ENCODE assay signal across 15 cellular contexts in the genomic region with DNA sequence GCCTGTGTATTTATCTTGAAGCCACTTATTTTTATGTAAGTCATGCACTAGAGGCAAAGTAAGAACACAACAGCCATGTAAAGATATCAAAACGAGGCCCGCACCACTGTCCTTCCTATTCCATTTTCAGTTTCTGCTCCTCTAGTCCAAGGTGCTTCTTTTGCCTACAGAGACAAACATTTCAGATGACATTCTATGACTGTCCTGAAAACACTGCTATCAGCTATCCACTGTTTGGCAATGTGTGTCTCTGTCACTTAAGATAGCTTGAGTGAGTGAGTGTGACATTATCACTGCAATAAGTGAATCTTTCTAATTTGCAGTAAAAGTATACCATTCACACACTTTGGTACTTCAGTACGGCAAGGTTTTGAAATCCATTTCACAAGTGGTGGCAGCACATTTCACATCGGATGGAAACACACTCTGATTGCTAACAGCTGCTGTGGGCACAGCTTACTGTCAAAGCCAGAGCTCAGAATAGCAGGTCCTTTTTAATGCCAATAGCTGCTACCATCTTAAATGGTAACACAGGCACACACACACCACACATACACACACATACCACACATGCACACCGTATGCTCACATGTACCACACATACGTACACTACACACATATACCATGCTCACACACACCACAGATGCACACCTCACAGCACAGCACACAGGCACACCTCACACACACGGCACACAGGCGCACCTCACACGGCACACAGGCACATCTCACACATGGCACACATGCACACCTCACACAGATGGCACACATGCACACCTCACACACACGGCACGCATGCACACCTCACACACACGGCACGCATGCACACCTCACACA.
A peak's percentile ranks its signal among the peaks of the same experiment; 100 is the strongest.
DNase-seq lines count a peak whose midpoint lies in the region; ATAC-seq and TF ChIP-seq lines count a peak whose summit lies in the region.
"Had no signal": no experiment of that assay in that cellular context is flagged by ENCODE, and none has a peak within 500 bp of the region (broad histone marks: within the 10 kb centered on the region; RNA-seq: fewer than 3 reads in every experiment).

No MANE protein-coding gene starts in this region.

- no peak for DNase-seq in activated CD4-positive, alpha-beta T cell treated with anti-CD3 and anti-CD28 coated beads for 36 hours
- DNase-seq in activated CD4-positive, alpha-beta T cell treated with anti-CD3 and anti-CD28 coated beads, Interleukin-2, amount 50 U/mL, for 1 hour: no peak
- no peak for DNase-seq in activated CD4-positive, alpha-beta memory T cell treated with anti-CD3 and anti-CD28 coated beads, Interleukin-2, amount 10 ng/mL, durations not matched to agents 7 days and 5 days
- no peak for DNase-seq in heart left ventricle
- DNase-seq in gastrocnemius medialis: peak; percentile 47 to 75
- no peak for DNase-seq in spleen
- no peak for DNase-seq in NCI-H510A treated with DMSO at 0.1 percent for 48 hours (lab: John Stamatoyannopoulos, UW)
- DNase-seq: activated naive CD4-positive, alpha-beta T cell treated with anti-CD3 and anti-CD28 coated beads for 36 hours; NCI-H1048; NCI-H446; testis had no signal

- H3K27me3 Mint-ChIP-seq in activated CD4-positive, alpha-beta T cell treated with anti-CD3 and anti-CD28 coated beads for 36 hours: no peaks in the 10 kb centered on the region
- no peaks in the 10 kb centered on the region for H3K27me3 Mint-ChIP-seq in activated CD4-positive, alpha-beta memory T cell treated with anti-CD3 and anti-CD28 coated beads, Interleukin-2, amount 10 ng/mL, durations not matched to agents 7 days and 5 days

- CTCF ChIA-PET in activated CD4-positive, alpha-beta T cell treated with anti-CD3 and anti-CD28 coated beads for 36 hours (lab: Charles Lee): interaction anchor here (0.6 to 8.2 kb wide), 6 partner anchors 9 to 44 kb away, joined by 3 to 60 read pairs (median 4); no protein-coding TSS in a partner anchor
- CTCF ChIA-PET in activated CD4-positive, alpha-beta memory T cell treated with anti-CD3 and anti-CD28 coated beads, Interleukin-2, amount 10 ng/mL, durations not matched to agents 7 days and 5 days (lab: Charles Lee): interaction anchor here (1.2 to 2.3 kb wide), 4 partner anchors 9 to 43 kb away, joined by 3 to 20 read pairs (median 6); no protein-coding TSS in a partner anchor

- peaks cover 0 to 47% (median 22%) of the 10 kb centered on the region in 12 donors for H3K4me1 ChIP-seq in heart left ventricle
- peaks cover 59 to 67% of the 10 kb centered on the region in 2 donors for H3K4me1 ChIP-seq in gastrocnemius medialis
- peaks cover 0 to 94% (median 22%) of the 10 kb centered on the region in 6 donors for H3K4me1 ChIP-seq in spleen
- H3K4me1 ChIP-seq: A549 had no signal

- H3K4me3 Mint-ChIP-seq in activated CD4-positive, alpha-beta T cell treated with anti-CD3 and anti-CD28 coated beads for 36 hours: peak overlapping the region; percentile 12
- peak overlapping the region; percentile 45 for H3K4me3 Mint-ChIP-seq in activated CD4-positive, alpha-beta memory T cell treated with anti-CD3 and anti-CD28 coated beads, Interleukin-2, amount 10 ng/mL, durations not matched to agents 7 days and 5 days
- H3K4me3 Mint-ChIP-seq: activated naive CD4-positive, alpha-beta T cell treated with anti-CD3 and anti-CD28 coated beads for 36 hours; neural crest cell had no signal

- ATAC-seq in activated CD4-positive, alpha-beta T cell treated with anti-CD3 and anti-CD28 coated beads for 36 hours: peak; percentile 19
- ATAC-seq in heart left ventricle (peak; percentile 61 to 84 (median 64)), gastrocnemius medialis (peak; percentile 90 to 98), HG02884 (IDR thresholded peaks at IDR 0.05; ENCODE audit: unreplicated experiment) (no peak)

- WGBS in heart left ventricle, 4 donors: 69 to 77% (median 74%) methylated on average over 13 of the region's 13 CpGs
- 85 to 88% (median 86%) methylated on average over 13 of the region's 13 CpGs for WGBS in spleen, 5 donors

- in situ Hi-C loops in gastrocnemius medialis (cut with MboI; ENCODE audit: low sequenced_read_pairs in 4 of 4): no loop called here

- POLR2A ChIA-PET in activated CD4-positive, alpha-beta T cell treated with anti-CD3 and anti-CD28 coated beads for 36 hours (lab: Charles Lee): interaction anchor here (0.5 to 2.1 kb wide), 4 partner anchors 16 to 128 kb away, joined by 3 to 8 read pairs (median 4); no protein-coding TSS in a partner anchor
- POLR2A ChIA-PET in activated CD4-positive, alpha-beta memory T cell treated with anti-CD3 and anti-CD28 coated beads, Interleukin-2, amount 10 ng/mL, durations not matched to agents 7 days and 5 days (lab: Charles Lee): interaction anchor here (1.1 to 10.0 kb wide), 9 partner anchors 8 to 48 kb away, joined by 4 to 231 read pairs (median 6); no protein-coding TSS in a partner anchor

- intact Hi-C loops in activated CD4-positive, alpha-beta T cell treated with anti-CD3 and anti-CD28 coated beads for 36 hours (cut with DNase I, micrococcal nuclease): loop anchor here in 1 of 2 experiments (5.0 kb wide), 1 partner anchor 35 kb away; no protein-coding TSS in a partner anchor
- intact Hi-C loops in heart left ventricle (cut with DNase I): no loop called here
- intact Hi-C loops in gastrocnemius medialis (cut with DNase I; ENCODE audit: low total_unique reads): no loop called here
- intact Hi-C loops in spleen (cut with DNase I; ENCODE audit: low total_unique reads): no loop called here

- H3K27me3 ChIP-seq in heart left ventricle: no peaks in the 10 kb centered on the region
- no peaks in the 10 kb centered on the region for H3K27me3 ChIP-seq in gastrocnemius medialis
- no peaks in the 10 kb centered on the region for H3K27me3 ChIP-seq in spleen (replicated peaks in 1 of 7)
- H3K27me3 ChIP-seq: testis had no signal

- H3K27ac Mint-ChIP-seq in activated CD4-positive, alpha-beta T cell treated with anti-CD3 and anti-CD28 coated beads for 36 hours: peak overlapping the region; percentile 74
- H3K27ac Mint-ChIP-seq in activated CD4-positive, alpha-beta memory T cell treated with anti-CD3 and anti-CD28 coated beads, Interleukin-2, amount 10 ng/mL, durations not matched to agents 7 days and 5 days: peak overlapping the region; percentile 86

- TF ChIP-seq POLR2A in heart left ventricle (IDR thresholded peaks at IDR 0.05): no peak
- TF ChIP-seq POLR2A in gastrocnemius medialis (IDR thresholded peaks at IDR 0.05): no peak
- TF ChIP-seq POLR2A in spleen (IDR thresholded peaks at IDR 0.05): no peak

- H3K9me3 Mint-ChIP-seq in activated CD4-positive, alpha-beta T cell treated with anti-CD3 and anti-CD28 coated beads for 36 hours (ENCODE audit: low read depth): no peaks in the 10 kb centered on the region
- H3K9me3 Mint-ChIP-seq in activated CD4-positive, alpha-beta memory T cell treated with anti-CD3 and anti-CD28 coated beads, Interleukin-2, amount 10 ng/mL, durations not matched to agents 7 days and 5 days: no peaks in the 10 kb centered on the region
- H3K9me3 Mint-ChIP-seq: activated naive CD4-positive, alpha-beta T cell treated with anti-CD3 and anti-CD28 coated beads for 36 hours; neural crest cell had no signal

- peaks cover 97% of the 10 kb centered on the region for H3K4me1 Mint-ChIP-seq in activated CD4-positive, alpha-beta T cell treated with anti-CD3 and anti-CD28 coated beads for 36 hours
- H3K4me1 Mint-ChIP-seq in activated CD4-positive, alpha-beta memory T cell treated with anti-CD3 and anti-CD28 coated beads, Interleukin-2, amount 10 ng/mL, durations not matched to agents 7 days and 5 days: peaks cover 92% of the 10 kb centered on the region
- H3K4me1 Mint-ChIP-seq: neural crest cell had no signal

- H3K4me3 ChIP-seq in heart left ventricle: no peak overlapping the region
- H3K4me3 ChIP-seq in gastrocnemius medialis: peak overlapping the region in 1 of 4 donors; percentile 7
- no peak overlapping the region for H3K4me3 ChIP-seq in spleen
- H3K4me3 ChIP-seq: A549, testis had no signal

- H3K36me3 ChIP-seq in heart left ventricle: no peaks in the 10 kb centered on the region
- H3K36me3 ChIP-seq in gastrocnemius medialis: no peaks in the 10 kb centered on the region
- no peaks in the 10 kb centered on the region for H3K36me3 ChIP-seq in spleen

- peaks cover 17% of the 10 kb centered on the region for H3K36me3 Mint-ChIP-seq in activated CD4-positive, alpha-beta T cell treated with anti-CD3 and anti-CD28 coated beads for 36 hours (ENCODE audit: low read depth)
- peaks cover 56% of the 10 kb centered on the region for H3K36me3 Mint-ChIP-seq in activated CD4-positive, alpha-beta memory T cell treated with anti-CD3 and anti-CD28 coated beads, Interleukin-2, amount 10 ng/mL, durations not matched to agents 7 days and 5 days (ENCODE audit: low read depth)

- H3K27ac ChIP-seq in heart left ventricle: peak overlapping the region in 1 of 12 donors; percentile 1
- peak overlapping the region; percentile 62 to 81 (median 72) for H3K27ac ChIP-seq in gastrocnemius medialis
- peak overlapping the region in 2 of 8 donors; percentile 45 to 53 for H3K27ac ChIP-seq in spleen
- H3K27ac ChIP-seq: A549, epithelial cell of prostate, testis had no signal

- TF ChIP-seq CTCF in heart left ventricle (IDR thresholded peaks at IDR 0.05): no peak
- no peak for TF ChIP-seq CTCF in gastrocnemius medialis (IDR thresholded peaks at IDR 0.05 in 4 of 5, conservative IDR thresholded peaks at IDR 0.05 in 1 of 5)
- no peak for TF ChIP-seq CTCF in spleen (IDR thresholded peaks at IDR 0.05 in 8 of 11, conservative IDR thresholded peaks at IDR 0.05 in 3 of 11)

- H3K9me3 ChIP-seq in heart left ventricle (no peaks in the 10 kb centered on the region), gastrocnemius medialis (no peaks in the 10 kb centered on the region), spleen (no peaks in the 10 kb centered on the region)
- H3K9me3 ChIP-seq: A549, testis had no signal

Comparison
In these comparisons a context has a peak if more than half of its experiments do, and no peak if none do; other contexts are left out.
1. DNase-seq: peak in gastrocnemius medialis (2 of 2); none in activated CD4-positive, alpha-beta T cell treated with anti-CD3 and anti-CD28 coated beads for 36 hours (single experiment), activated CD4-positive, alpha-beta T cell treated with anti-CD3 and anti-CD28 coated beads, Interleukin-2, amount 50 U/mL, for 1 hour (single experiment), activated CD4-positive, alpha-beta memory T cell treated with anti-CD3 and anti-CD28 coated beads, Interleukin-2, amount 10 ng/mL, durations not matched to agents 7 days and 5 days (single experiment), heart left ventricle (0 of 5), spleen (single experiment) and NCI-H510A treated with DMSO at 0.1 percent for 48 hours (single experiment).